ENCODE assay signal across 9 cellular contexts in the genomic region with DNA sequence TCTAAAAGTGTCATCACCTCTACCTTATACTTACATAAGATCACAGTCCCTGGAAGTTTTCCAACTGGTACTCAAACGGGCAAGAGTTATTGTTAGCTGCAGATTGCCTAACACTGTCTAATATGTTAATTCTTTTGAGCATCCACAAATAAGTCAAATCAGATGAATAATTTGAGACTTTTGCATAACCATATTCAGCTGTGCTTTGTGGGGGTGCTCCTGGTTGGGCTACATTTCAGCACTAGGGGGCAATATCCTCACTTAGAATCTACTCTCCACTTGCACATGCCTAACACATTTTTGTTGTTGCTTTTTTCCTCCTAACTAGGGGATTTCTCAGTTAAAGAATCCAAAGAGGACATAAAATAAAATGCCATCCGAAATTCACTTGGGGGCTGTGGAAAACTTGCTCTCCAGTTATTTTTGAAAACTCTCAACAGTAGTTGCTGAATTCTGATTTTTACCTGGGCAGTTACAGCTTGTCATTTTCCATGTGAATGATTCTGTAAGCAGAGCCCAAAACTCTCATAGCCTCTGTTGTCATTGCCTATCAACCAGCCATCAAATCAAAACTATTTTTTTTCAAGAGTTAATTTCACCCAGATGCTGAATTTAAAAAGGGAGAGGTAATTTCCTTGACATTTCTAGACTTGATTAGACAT.
A peak's percentile ranks its signal among the peaks of the same experiment; 100 is the strongest.
DNase-seq lines count a peak whose midpoint lies in the region; ATAC-seq, FAIRE-seq and TF ChIP-seq lines count a peak whose summit lies in the region.
"Had no signal": no experiment of that assay in that cellular context is flagged by ENCODE, and none has a peak within 500 bp of the region (broad histone marks: within the 10 kb centered on the region; RNA-seq: fewer than 3 reads in every experiment).

No MANE protein-coding gene starts in this region.

- H3K27ac ChIP-seq in vagina, result no peak overlapping the region

- H3K4me1 Mint-ChIP-seq in activated T-helper 1 cell treated with anti-CD3 and anti-CD28 coated beads, Interleukin-12 subunit alpha, Interleukin-12 subunit beta, Interleukin-2, Interleukin-4 antibody, amounts not matched to agents 30 ng/mL and 10 ng/mL and 1 ng/mL, durations not matched to agents 14 hours and 24 hours and 36 hours (ENCODE audit: low read depth), result no peaks in the 10 kb centered on the region
- H3K4me1 Mint-ChIP-seq: activated naive CD4-positive, alpha-beta T cell treated with anti-CD3 and anti-CD28 coated beads, Interleukin-2, amount 50 U/mL, for 24 hours had no signal

- H3K9me3 ChIP-seq in vagina, result no peaks in the 10 kb centered on the region

- H3K27me3 Mint-ChIP-seq in activated T-helper 1 cell treated with anti-CD3 and anti-CD28 coated beads, Interleukin-12 subunit alpha, Interleukin-12 subunit beta, Interleukin-2, Interleukin-4 antibody, amounts not matched to agents 30 ng/mL and 10 ng/mL and 1 ng/mL, durations not matched to agents 14 hours and 24 hours and 36 hours (ENCODE audit: insufficient read depth), result peaks cover 7% of the 10 kb centered on the region

- H3K27ac Mint-ChIP-seq in activated T-helper 1 cell treated with anti-CD3 and anti-CD28 coated beads, Interleukin-12 subunit alpha, Interleukin-12 subunit beta, Interleukin-2, Interleukin-4 antibody, amounts not matched to agents 30 ng/mL and 10 ng/mL and 1 ng/mL, durations not matched to agents 14 hours and 24 hours and 36 hours, result no peak overlapping the region
- H3K27ac Mint-ChIP-seq: activated naive CD4-positive, alpha-beta T cell treated with anti-CD3 and anti-CD28 coated beads, Interleukin-2, amount 50 U/mL, for 24 hours had no signal

- DNase-seq in D721Med (ENCODE audit: insufficient read length, low spot score) (no peak), NCI-H2227 treated with DMSO at 0.1 percent for 48 hours (lab: John Stamatoyannopoulos, UW) (peak; percentile 17), germinal center (ENCODE audit: low spot score) (peak; percentile 56), sciatic nerve (ENCODE audit: low spot score) (no peak), vagina (ENCODE audit: extremely low spot score in 2 of 2) (no peak)
- DNase-seq in activated T-helper 1 cell treated with anti-CD3 and anti-CD28 coated beads, Interleukin-12 subunit alpha, Interleukin-12 subunit beta, Interleukin-2, Interleukin-4 antibody, amounts not matched to agents 30 ng/mL and 10 ng/mL and 1 ng/mL, durations not matched to agents 14 hours and 24 hours and 36 hours (ENCODE audit: low spot score), result peak; percentile 8

- no peak overlapping the region for H3K4me3 ChIP-seq in vagina

- ATAC-seq in GM18868 (IDR thresholded peaks at IDR 0.05; ENCODE audit: unreplicated experiment), result peak; percentile 84
- ATAC-seq in HG03045 (IDR thresholded peaks at IDR 0.05; ENCODE audit: unreplicated experiment), result peak; percentile 69
- peak; percentile 69 for ATAC-seq in sciatic nerve

- H3K36me3 ChIP-seq in vagina, result no peaks in the 10 kb centered on the region

- FAIRE-seq in D721Med (lab: Jason Lieb, UNC), result peak; percentile 77

- intact Hi-C loops in activated T-helper 1 cell treated with anti-CD3 and anti-CD28 coated beads, Interleukin-12 subunit alpha, Interleukin-12 subunit beta, Interleukin-2, Interleukin-4 antibody, amounts not matched to agents 30 ng/mL and 10 ng/mL and 1 ng/mL, durations not matched to agents 14 hours and 24 hours and 36 hours (cut with micrococcal nuclease), result loop anchor here (1.0 to 5.0 kb wide), 5 partner anchors 69 to 489 kb away; a partner anchor contains a TSS
- intact Hi-C loops in sciatic nerve (cut with DNase I) (loop anchor here (10.0 kb wide), 1 partner anchor 137 kb away; no protein-coding TSS in a partner anchor), vagina (cut with DNase I) (loop anchor here (10.0 kb wide), 1 partner anchor 147 kb away; no protein-coding TSS in a partner anchor)

- H3K4me1 ChIP-seq in vagina, result no peaks in the 10 kb centered on the region

- no peak overlapping the region for H3K4me3 Mint-ChIP-seq in activated T-helper 1 cell treated with anti-CD3 and anti-CD28 coated beads, Interleukin-12 subunit alpha, Interleukin-12 subunit beta, Interleukin-2, Interleukin-4 antibody, amounts not matched to agents 30 ng/mL and 10 ng/mL and 1 ng/mL, durations not matched to agents 14 hours and 24 hours and 36 hours
- H3K4me3 Mint-ChIP-seq: activated naive CD4-positive, alpha-beta T cell treated with anti-CD3 and anti-CD28 coated beads, Interleukin-2, amount 50 U/mL, for 24 hours had no signal

- no peaks in the 10 kb centered on the region for H3K27me3 ChIP-seq in vagina

- no peak for TF ChIP-seq POLR2A in vagina (IDR thresholded peaks at IDR 0.05)

- no peaks in the 10 kb centered on the region for H3K36me3 Mint-ChIP-seq in activated T-helper 1 cell treated with anti-CD3 and anti-CD28 coated beads, Interleukin-12 subunit alpha, Interleukin-12 subunit beta, Interleukin-2, Interleukin-4 antibody, amounts not matched to agents 30 ng/mL and 10 ng/mL and 1 ng/mL, durations not matched to agents 14 hours and 24 hours and 36 hours (ENCODE audit: low read depth)
- H3K36me3 Mint-ChIP-seq: activated naive CD4-positive, alpha-beta T cell treated with anti-CD3 and anti-CD28 coated beads, Interleukin-2, amount 50 U/mL, for 24 hours had no signal

- TF ChIP-seq CTCF in D721Med (IDR thresholded peaks at IDR 0.05; ENCODE audit: insufficient read depth, missing control alignments) (peak; percentile 86), vagina (IDR thresholded peaks at IDR 0.05) (peak in 1 of 3 experiments; percentile 43)

- no peaks in the 10 kb centered on the region for H3K9me3 Mint-ChIP-seq in activated T-helper 1 cell treated with anti-CD3 and anti-CD28 coated beads, Interleukin-12 subunit alpha, Interleukin-12 subunit beta, Interleukin-2, Interleukin-4 antibody, amounts not matched to agents 30 ng/mL and 10 ng/mL and 1 ng/mL, durations not matched to agents 14 hours and 24 hours and 36 hours
- H3K9me3 Mint-ChIP-seq: activated naive CD4-positive, alpha-beta T cell treated with anti-CD3 and anti-CD28 coated beads, Interleukin-2, amount 50 U/mL, for 24 hours had no signal

Comparison
In these comparisons a context has a peak if more than half of its experiments do, and no peak if none do; other contexts are left out.
1. DNase-seq: peak in NCI-H2227 treated with DMSO at 0.1 percent for 48 hours (single experiment), activated T-helper 1 cell treated with anti-CD3 and anti-CD28 coated beads, Interleukin-12 subunit alpha, Interleukin-12 subunit beta, Interleukin-2, Interleukin-4 antibody, amounts not matched to agents 30 ng/mL and 10 ng/mL and 1 ng/mL, durations not matched to agents 14 hours and 24 hours and 36 hours (single experiment) and germinal center (single experiment); none in D721Med (single experiment), sciatic nerve (single experiment) and vagina (0 of 2).
2. Peak in every context shown above with its lines, with median percentiles within 50 percentile points of each other: ATAC-seq.